19 cellular contexts compared by ENCODE assay signal in genomic region chr10:130871406-130871805, GRCh38.
"Had no signal": no experiment of that assay in that cellular context is flagged by ENCODE, and none has a peak within 500 bp of the region (broad histone marks: within the 10 kb centered on the region; RNA-seq: fewer than 3 reads in every experiment).

No MANE protein-coding gene starts in this region.

- DNase-seq: cortex of kidney; effector CD8-positive, alpha-beta T cell; effector memory CD8-positive, alpha-beta T cell; erythroblast; esophagus squamous epithelium; foreskin fibroblast; foreskin melanocyte; gastrocnemius medialis; glutamatergic neuron; heart right ventricle; hippocampal formation; left cardiac atrium; left lung; left ventricle myocardium superior; lower lobe of right lung; mesenchymal stem cell; midbrain had no signal

- H3K4me3 ChIP-seq: esophagus squamous epithelium, gastrocnemius medialis, heart right ventricle, left lung, lower lobe of right lung had no signal

- H3K27ac Mint-ChIP-seq: dendritic cell treated with granulocyte-macrophage colony-stimulating factor and Interleukin-4, amounts not matched to agents 40 ng/mL and 50 ng/mL, for 4 days; effector memory CD8-positive, alpha-beta T cell had no signal

- H3K36me3 ChIP-seq: esophagus squamous epithelium, gastrocnemius medialis, heart right ventricle, left lung, lower lobe of right lung had no signal

- H3K27me3 Mint-ChIP-seq: dendritic cell treated with granulocyte-macrophage colony-stimulating factor and Interleukin-4, amounts not matched to agents 40 ng/mL and 50 ng/mL, for 4 days; effector memory CD8-positive, alpha-beta T cell had no signal

- H3K9me3 ChIP-seq: esophagus squamous epithelium, gastrocnemius medialis, heart right ventricle, left lung, lower lobe of right lung had no signal

- H3K4me3 Mint-ChIP-seq: dendritic cell treated with granulocyte-macrophage colony-stimulating factor and Interleukin-4, amounts not matched to agents 40 ng/mL and 50 ng/mL, for 4 days; effector memory CD8-positive, alpha-beta T cell had no signal

- H3K27ac ChIP-seq: epithelial cell of prostate, esophagus squamous epithelium, gastrocnemius medialis, heart right ventricle, left lung, lower lobe of right lung had no signal

- H3K4me1 ChIP-seq: esophagus squamous epithelium, gastrocnemius medialis, heart right ventricle, left lung, lower lobe of right lung had no signal

- H3K9me3 Mint-ChIP-seq: dendritic cell treated with granulocyte-macrophage colony-stimulating factor and Interleukin-4, amounts not matched to agents 40 ng/mL and 50 ng/mL, for 4 days had no signal
